ENCODE assay signal across 2 cellular contexts in the genomic region with DNA sequence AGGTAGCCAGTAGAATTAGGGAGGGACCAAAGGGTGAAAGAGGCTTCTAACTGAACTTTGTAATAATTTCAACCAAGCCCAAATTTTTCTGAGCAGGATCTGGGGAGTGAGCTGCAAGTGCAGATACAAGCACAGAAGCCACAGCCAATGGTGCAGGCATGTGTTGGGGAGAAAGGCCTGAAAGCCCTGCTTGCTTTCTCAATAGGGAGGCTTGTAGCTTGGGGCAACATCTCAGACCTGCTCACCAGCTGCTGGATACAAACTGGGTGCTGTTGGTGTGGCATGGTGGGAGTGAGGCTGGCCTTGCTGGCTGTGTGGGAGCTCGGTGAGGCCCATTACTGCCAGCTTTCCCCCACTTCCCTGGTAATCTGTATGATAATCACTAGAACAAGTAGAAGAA.
TF ChIP-seq lines count a peak whose summit lies in the region.

No MANE protein-coding gene starts in this region.

TF ChIP-seq in GM23338, 12 proteins besides CTCF, POLR2A, EP300 and RAD21:
- no peak for TF ChIP-seq CREB1 (CRISPR knock-in tag; IDR thresholded peaks at IDR 0.05; ENCODE audit: low read depth)
- TF ChIP-seq, protein P1, sequence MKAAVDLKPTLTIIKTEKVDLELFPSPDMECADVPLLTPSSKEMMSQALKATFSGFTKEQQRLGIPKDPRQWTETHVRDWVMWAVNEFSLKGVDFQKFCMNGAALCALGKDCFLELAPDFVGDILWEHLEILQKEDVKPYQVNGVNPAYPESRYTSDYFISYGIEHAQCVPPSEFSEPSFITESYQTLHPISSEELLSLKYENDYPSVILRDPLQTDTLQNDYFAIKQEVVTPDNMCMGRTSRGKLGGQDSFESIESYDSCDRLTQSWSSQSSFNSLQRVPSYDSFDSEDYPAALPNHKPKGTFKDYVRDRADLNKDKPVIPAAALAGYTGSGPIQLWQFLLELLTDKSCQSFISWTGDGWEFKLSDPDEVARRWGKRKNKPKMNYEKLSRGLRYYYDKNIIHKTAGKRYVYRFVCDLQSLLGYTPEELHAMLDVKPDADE (IDR thresholded peaks at IDR 0.05), result no peak

TF ChIP-seq in H1, 55 proteins besides CTCF, POLR2A, EP300 and RAD21:
- TF ChIP-seq JUND (IDR thresholded peaks at IDR 0.05; ENCODE audit: low read length), result no peak
- no peak for TF ChIP-seq NRF1 (IDR thresholded peaks at IDR 0.05; ENCODE audit: low read depth, low read length)
- no peak for TF ChIP-seq NANOG (IDR thresholded peaks at IDR 0.05; ENCODE audit: insufficient read depth, low read depth, low read length, poor library complexity, severe bottlenecking)
- no peak for TF ChIP-seq CBX5 (IDR thresholded peaks at IDR 0.05; ENCODE audit: low read depth, low read length)
- no peak for TF ChIP-seq POLR2AphosphoS5 (IDR thresholded peaks at IDR 0.05; ENCODE audit: low read depth, low read length)
- TF ChIP-seq TAF1 (IDR thresholded peaks at IDR 0.05; ENCODE audit: low read depth, low read length), result no peak
- TF ChIP-seq SP1 (IDR thresholded peaks at IDR 0.05; ENCODE audit: low read depth, low read length), result no peak
- TF ChIP-seq HDAC6 (IDR thresholded peaks at IDR 0.05; ENCODE audit: low read depth, low read length), result no peak
- TF ChIP-seq KDM1A (IDR thresholded peaks at IDR 0.05; ENCODE audit: borderline replicate concordance, low read length), result no peak
